ENCODE assay signal across 1 cellular context in the genomic region with DNA sequence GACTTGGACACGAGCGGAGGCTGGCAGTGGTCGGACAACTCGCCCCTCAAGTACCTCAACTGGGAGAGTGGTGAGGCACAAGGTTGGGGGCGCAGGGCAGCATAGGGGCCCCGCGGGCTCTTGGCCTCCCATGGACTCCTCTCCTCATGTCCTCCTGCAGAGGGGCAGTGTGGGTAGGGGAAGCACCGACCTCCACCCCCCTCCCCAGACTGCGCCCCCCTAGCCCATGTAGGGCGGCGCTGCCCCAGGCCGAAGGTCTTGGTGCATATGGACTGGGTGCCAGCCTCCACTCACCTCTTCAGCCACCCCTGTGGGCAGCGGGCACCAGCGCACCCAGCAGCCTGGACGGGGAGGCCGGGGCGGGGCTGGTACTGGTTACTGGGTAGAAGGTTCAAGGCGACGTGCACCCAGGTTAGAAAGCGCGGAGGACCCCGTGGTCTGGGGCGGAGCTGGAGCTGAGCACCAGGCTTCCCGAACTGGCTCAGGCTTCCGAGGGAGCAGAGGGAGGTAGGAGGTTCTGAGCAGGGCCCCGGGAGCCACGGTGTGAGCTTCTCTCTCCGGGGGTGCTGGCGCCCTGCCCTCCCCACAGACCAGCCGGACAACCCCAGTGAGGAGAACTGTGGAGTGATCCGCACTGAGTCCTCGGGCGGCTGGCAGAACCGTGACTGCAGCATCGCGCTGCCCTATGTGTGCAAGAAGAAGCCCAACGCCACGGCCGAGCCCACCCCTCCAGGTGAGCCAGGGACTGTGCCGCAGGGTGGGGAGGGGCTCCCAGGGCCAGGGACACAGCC.
TF ChIP-seq lines count a peak whose summit lies in the region.

No MANE protein-coding gene starts in this region.

TF ChIP-seq in H1, 55 proteins besides CTCF, POLR2A, EP300 and RAD21:
- TF ChIP-seq POU5F1 (IDR thresholded peaks at IDR 0.05; ENCODE audit: low read depth, low read length), result no peak
- TF ChIP-seq ASH2L (IDR thresholded peaks at IDR 0.05; ENCODE audit: low read length), result no peak
- no peak for TF ChIP-seq RXRA (IDR thresholded peaks at IDR 0.05; ENCODE audit: insufficient read depth, low read depth, low read length)
- TF ChIP-seq CBX8 (IDR thresholded peaks at IDR 0.05; ENCODE audit: borderline replicate concordance, low read depth, low read length), result no peak
- no peak for TF ChIP-seq BCL11A (IDR thresholded peaks at IDR 0.05; ENCODE audit: low read depth in 2 of 2, low read length in 2 of 2)
